Comparison of ENCODE assay signal across 27 cellular contexts in the genomic region with DNA sequence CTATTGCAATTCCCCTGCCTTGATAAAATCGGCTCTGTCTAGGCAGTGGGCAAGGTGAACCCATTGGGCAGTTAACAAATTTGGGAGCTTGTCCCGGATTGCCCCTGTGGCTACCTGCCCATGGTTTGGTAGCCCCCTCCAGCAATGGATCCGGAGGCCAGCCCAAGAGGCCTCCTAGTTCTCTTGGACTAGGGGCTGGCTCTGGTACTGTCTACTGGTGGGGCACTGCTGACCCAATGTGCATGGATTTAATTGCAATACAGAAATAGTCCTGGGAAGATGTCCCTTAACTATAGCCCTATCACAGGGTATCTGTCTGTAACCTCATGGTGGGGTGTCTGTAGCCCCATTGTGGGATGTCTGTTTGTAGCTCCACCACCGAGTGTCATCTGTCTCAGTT.
"Had no signal": no experiment of that assay in that cellular context is flagged by ENCODE, and none has a peak within 500 bp of the region (broad histone marks: within the 10 kb centered on the region; RNA-seq: fewer than 3 reads in every experiment).

No MANE protein-coding gene starts in this region.

- H3K4me3 ChIP-seq: left lung, lower lobe of right lung, neural progenitor cell, pancreas, prostate gland, skin epidermis, stomach, suprapubic skin, thoracic aorta, tibial artery, vagina had no signal

- DNase-seq: hippocampal formation; kidney glomerular epithelial cell; left cardiac atrium; left lung; lower lobe of right lung; mammary epithelial cell; mesenchymal stem cell; naive B cell; natural killer cell; nephron progenitor cell; retina; right cardiac atrium; stimulated activated CD4-positive, alpha-beta T cell treated with anti-CD3 and anti-CD28 coated beads, Interleukin-4, amount 100 ng/mL, for 24 hours; stimulated activated naive CD4-positive, alpha-beta T cell; stomach; tibial artery; trophoblast cell had no signal

- H3K27ac Mint-ChIP-seq: naive B cell; natural killer cell; nephron progenitor cell; neural progenitor cell; stimulated activated effector memory CD8-positive, alpha-beta T cell treated with anti-CD3 and anti-CD28 coated beads, Interleukin-12 subunit alpha, Interleukin-12 subunit beta, amount 100 ng/mL, for 72 hours had no signal

- H3K36me3 ChIP-seq: left lung, lower lobe of right lung, neural progenitor cell, neutrophil, pancreas, prostate gland, stomach, suprapubic skin, thoracic aorta, tibial artery, vagina had no signal

- H3K36me3 Mint-ChIP-seq: natural killer cell; neural progenitor cell; stimulated activated effector memory CD8-positive, alpha-beta T cell treated with anti-CD3 and anti-CD28 coated beads, Interleukin-12 subunit alpha, Interleukin-12 subunit beta, amount 100 ng/mL, for 72 hours had no signal

- ATAC-seq: left cardiac atrium; left lung; lower lobe of right lung; natural killer cell; pancreas; right cardiac atrium; sciatic nerve; stimulated activated effector memory CD8-positive, alpha-beta T cell treated with anti-CD3 and anti-CD28 coated beads, Interleukin-12 subunit alpha, Interleukin-12 subunit beta, amount 100 ng/mL, for 72 hours had no signal

- H3K4me1 Mint-ChIP-seq: naive B cell; natural killer cell; neural progenitor cell; stimulated activated effector memory CD8-positive, alpha-beta T cell treated with anti-CD3 and anti-CD28 coated beads, Interleukin-12 subunit alpha, Interleukin-12 subunit beta, amount 100 ng/mL, for 72 hours had no signal

- H3K4me3 Mint-ChIP-seq: naive B cell; natural killer cell; nephron progenitor cell; neural progenitor cell; stimulated activated effector memory CD8-positive, alpha-beta T cell treated with anti-CD3 and anti-CD28 coated beads, Interleukin-12 subunit alpha, Interleukin-12 subunit beta, amount 100 ng/mL, for 72 hours had no signal

- H3K4me1 ChIP-seq: left lung, lower lobe of right lung, neural progenitor cell, pancreas, prostate gland, suprapubic skin, tibial artery, vagina had no signal

- H3K27me3 ChIP-seq: left lung, neural progenitor cell, neutrophil, stomach, suprapubic skin, tibial artery, vagina had no signal

- H3K27ac ChIP-seq: left lung, lower lobe of right lung, neural progenitor cell, neutrophil, pancreas, prostate gland, skin epidermis, stomach, suprapubic skin, thoracic aorta, tibial artery, vagina had no signal

- H3K9me3 Mint-ChIP-seq: natural killer cell had no signal

- H3K9me3 ChIP-seq: lower lobe of right lung, neutrophil, pancreas, prostate gland, suprapubic skin, thoracic aorta, tibial artery, vagina had no signal
